ENCODE assay signal across 19 cellular contexts in the genomic region with DNA sequence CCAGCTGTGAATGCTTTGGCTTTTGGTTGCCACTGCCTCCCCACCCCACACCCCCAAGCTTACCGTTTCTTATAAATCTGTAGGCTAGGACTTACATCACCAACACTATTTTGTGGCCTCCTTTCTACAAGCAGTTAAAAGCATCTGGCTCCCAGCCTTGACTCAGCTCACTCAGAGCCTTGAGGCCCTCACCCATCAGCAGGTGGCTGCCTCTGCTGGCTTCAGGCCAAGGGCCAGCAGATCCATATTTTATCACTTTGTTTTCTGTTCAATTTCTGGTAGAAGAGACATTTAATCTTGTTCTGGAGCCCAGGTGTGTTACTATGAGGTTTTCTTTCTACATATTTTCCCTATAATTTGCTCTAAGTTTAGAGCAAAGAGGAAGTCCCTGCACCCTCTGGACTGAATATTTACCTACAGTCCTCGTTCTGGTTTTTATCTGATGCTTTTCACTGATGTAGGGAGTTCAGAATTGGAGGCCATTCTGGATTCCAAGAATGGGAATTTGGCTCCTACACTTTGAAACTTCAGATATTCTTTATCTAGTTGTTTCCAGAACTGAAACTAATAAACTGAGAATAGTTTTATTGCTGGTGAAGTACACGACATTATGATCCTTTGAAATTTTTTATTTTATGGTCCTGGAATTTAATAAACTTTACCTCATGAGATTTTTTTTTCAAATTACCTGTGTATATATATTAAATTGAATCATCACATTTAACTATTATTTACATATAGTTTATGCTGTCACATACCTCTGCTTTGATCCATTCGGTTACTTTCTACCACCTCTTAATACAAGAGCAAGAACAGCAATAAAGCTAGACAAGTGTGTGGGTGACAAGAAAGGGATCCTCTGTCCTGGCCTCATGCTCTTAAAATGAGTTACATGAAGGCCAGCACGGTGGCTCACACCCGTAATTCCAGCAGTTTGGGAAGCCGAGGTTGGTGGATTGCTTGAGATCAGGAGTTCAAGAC. TPM values are rescaled to one million over a fixed set of nuclear protein-coding genes. Genes with fewer than 3 reads are reported as not detected.
A peak's percentile ranks its signal among the peaks of the same experiment; 100 is the strongest.
DNase-seq lines count a peak whose midpoint lies in the region; ATAC-seq and TF ChIP-seq lines count a peak whose summit lies in the region.
"Had no signal": no experiment of that assay in that cellular context is flagged by ENCODE, and none has a peak within 500 bp of the region (broad histone marks: within the 10 kb centered on the region; RNA-seq: fewer than 3 reads in every experiment).

No MANE protein-coding gene starts in this region.

- peaks cover 0 to 4% (median 0%) of the 10 kb centered on the region in 8 donors for H3K9me3 Mint-ChIP-seq in CD4-positive, alpha-beta memory T cell
- H3K9me3 Mint-ChIP-seq: CD8-positive, alpha-beta T cell had no signal

- H3K56ac ChIP-seq in mesendoderm (ENCODE audit: low read length) = no peak overlapping the region

- H3K4ac ChIP-seq in mesendoderm (ENCODE audit: low read depth, low read length) = no peak overlapping the region

- H3K4me1 ChIP-seq in mesendoderm (ENCODE audit: control insufficient read depth, low read depth, low read length) (no peaks in the 10 kb centered on the region), left lung (no peaks in the 10 kb centered on the region)
- H3K4me1 ChIP-seq in CD4-positive, alpha-beta memory T cell (ENCODE audit: insufficient read depth, low read length) = no peaks in the 10 kb centered on the region
- H3K4me1 ChIP-seq: SJCRH30 had no signal

- intact Hi-C loops in left lung (cut with DNase I) = no loop called here
- intact Hi-C loops in CD4-positive, alpha-beta memory T cell (cut with micrococcal nuclease) = no loop called here

- no peak overlapping the region for H3K4me3 ChIP-seq in mesendoderm (ENCODE audit: low read length)
- no peak overlapping the region for H3K4me3 ChIP-seq in left lung
- no peak overlapping the region for H3K4me3 ChIP-seq in CD4-positive, alpha-beta memory T cell (ENCODE audit: low read length in 2 of 2)
- H3K4me3 ChIP-seq: SJCRH30 had no signal

- no peak overlapping the region for H3K4me2 ChIP-seq in mesendoderm (ENCODE audit: low read length)

- H3K36me3 ChIP-seq in mesendoderm (ENCODE audit: control insufficient read depth, insufficient read depth, low read length) = no peaks in the 10 kb centered on the region
- H3K36me3 ChIP-seq in left lung = peaks cover 0 to 7% of the 10 kb centered on the region in 2 donors
- H3K36me3 ChIP-seq in CD4-positive, alpha-beta memory T cell (ENCODE audit: insufficient read depth, low read length) = no peaks in the 10 kb centered on the region
- H3K36me3 ChIP-seq: SJCRH30 had no signal

- H3K18ac ChIP-seq in mesendoderm (ENCODE audit: low read length) = no peak overlapping the region

- no peaks in the 10 kb centered on the region for H3K4me1 Mint-ChIP-seq in CD4-positive, alpha-beta memory T cell

- no peak overlapping the region for H2BK5ac ChIP-seq in mesendoderm (ENCODE audit: low read length)

- WGBS in mesendoderm (ENCODE audit: extremely low coverage, insufficient coverage, low lambda C conversion rate) = no CpG with 5 or more reads among the region's 7 CpGs

- no peak overlapping the region for H3K27ac Mint-ChIP-seq in CD4-positive, alpha-beta memory T cell
- H3K27ac Mint-ChIP-seq: CD8-positive, alpha-beta T cell had no signal

- POLR2A ChIA-PET in CD4-positive, alpha-beta memory T cell (lab: Charles Lee; ENCODE audit: partially characterized antibody) = no interaction called here

- H4K5ac ChIP-seq in mesendoderm (ENCODE audit: low read length) = no peak overlapping the region

- H3K27ac ChIP-seq in mesendoderm (ENCODE audit: low read depth, low read length) (no peak overlapping the region), left lung (no peak overlapping the region)
- H3K27ac ChIP-seq in CD4-positive, alpha-beta memory T cell (ENCODE audit: low read depth, low read length) = no peak overlapping the region
- H3K27ac ChIP-seq: 22Rv1, SJCRH30 had no signal

- no peaks in the 10 kb centered on the region for H3K79me2 ChIP-seq in mesendoderm (ENCODE audit: control insufficient read depth, insufficient read depth, low read length)

- no peak overlapping the region for H2BK120ac ChIP-seq in mesendoderm (ENCODE audit: low read depth, low read length)

- H2AK5ac ChIP-seq in mesendoderm (ENCODE audit: low read length) = no peak overlapping the region

- peaks cover 1 to 2% of the 10 kb centered on the region in 2 donors for H3K27me3 Mint-ChIP-seq in CD4-positive, alpha-beta memory T cell

- H3K9ac ChIP-seq in mesendoderm (ENCODE audit: low read length) = no peak overlapping the region

- no peaks in the 10 kb centered on the region for H3K36me3 Mint-ChIP-seq in CD4-positive, alpha-beta memory T cell
- H3K36me3 Mint-ChIP-seq: CD8-positive, alpha-beta T cell had no signal

- DNase-seq in DMS 273 (lab: John Stamatoyannopoulos, UW; ENCODE audit: unreplicated experiment) = peak; percentile 2
- no peak for DNase-seq in DMS 273 treated with DMSO at 0.1 percent for 48 hours (lab: John Stamatoyannopoulos, UW)
- peak; percentile 76 for DNase-seq in DMS53 (lab: John Stamatoyannopoulos, UW)
- DNase-seq in NCI-H510A treated with DMSO at 0.1 percent for 48 hours (lab: John Stamatoyannopoulos, UW) = peak; percentile 2
- DNase-seq in mesendoderm = no peak
- no peak for DNase-seq in left lung
- no peak for DNase-seq in OCI-M1 (lab: John Stamatoyannopoulos, UW)
- no peak for DNase-seq in CD4-positive, alpha-beta memory T cell
- DNase-seq: CD8-positive, alpha-beta T cell; GF-D8; GOT3; KG1; NCI-H1048; NCI-H1694 treated with DMSO at 0.1 percent for 48 hours; NCI-H526; NK-92 treated with Interleukin-12 subunit alpha and Interleukin-12 subunit beta, amount 100 ng/mL, for 24 hours; RPMI8226; SJCRH30 had no signal

- no peak overlapping the region for H3K4me3 Mint-ChIP-seq in CD4-positive, alpha-beta memory T cell
- H3K4me3 Mint-ChIP-seq: CD8-positive, alpha-beta T cell had no signal

- H2BK15ac ChIP-seq in mesendoderm (replicated peaks; ENCODE audit: low read depth) = no peak overlapping the region

- no peak overlapping the region for H3K23ac ChIP-seq in mesendoderm (ENCODE audit: low read length)

- no peaks in the 10 kb centered on the region for H3K9me3 ChIP-seq in left lung
- H3K9me3 ChIP-seq in CD4-positive, alpha-beta memory T cell (ENCODE audit: control insufficient read depth in 1 of 2, low read length in 2 of 2) = no peaks in the 10 kb centered on the region
- H3K9me3 ChIP-seq: SJCRH30 had no signal

- H3K27me3 ChIP-seq in mesendoderm (ENCODE audit: insufficient read depth, low read length, poor library complexity) (no peaks in the 10 kb centered on the region), left lung (no peaks in the 10 kb centered on the region)
- no peaks in the 10 kb centered on the region for H3K27me3 ChIP-seq in CD4-positive, alpha-beta memory T cell (ENCODE audit: insufficient read depth, low read length)
- H3K27me3 ChIP-seq: SJCRH30 had no signal

- no peak for ATAC-seq in left lung
- ATAC-seq: CD8-positive, alpha-beta T cell had no signal

- no peak for TF ChIP-seq CTCF in left lung (IDR thresholded peaks at IDR 0.05)

- peak overlapping the region; percentile 28 for H4K8ac ChIP-seq in mesendoderm (ENCODE audit: low read depth, low read length)

- CTCF ChIA-PET in CD4-positive, alpha-beta memory T cell (lab: Charles Lee; ENCODE audit: partially characterized antibody) = no interaction called here

- H3K79me1 ChIP-seq in mesendoderm (ENCODE audit: low read length) = no peaks in the 10 kb centered on the region

RNA-seq across cellular contexts. Expression of a gene that starts 22.2 kb away (rescaled TPM):
- 71.4 TPM for polyA plus RNA-seq in mesendoderm (2013, experiment 1 of 2)
- polyA plus RNA-seq in mesendoderm (2013, experiment 2 of 2) = 74.9 TPM
- 10 to 100 TPM; 29.3 to 44.8 TPM for total RNA-seq in left lung
- total RNA-seq in CD4-positive, alpha-beta memory T cell = under 1 TPM; 0.47 to 0.67 TPM
- 1 to 10 TPM in 1 of 2 donors, under 1 TPM in 1; 0.22 to 1.6 TPM for polyA plus RNA-seq in CD4-positive, alpha-beta memory T cell
- total RNA-seq: CD8-positive, alpha-beta T cell; SJCRH30 had no signal

Comparison
In these comparisons a context has a peak if more than half of its experiments do, and no peak if none do; other contexts are left out.
1. DNase-seq: peak in DMS 273 (single experiment), DMS53 (single experiment) and NCI-H510A treated with DMSO at 0.1 percent for 48 hours (single experiment); none in DMS 273 treated with DMSO at 0.1 percent for 48 hours (single experiment), mesendoderm (single experiment), left lung (0 of 2), OCI-M1 (single experiment) and CD4-positive, alpha-beta memory T cell (0 of 5).
2. RNA of a gene that starts 22.2 kb away (total RNA-seq): 29.3 to 44.8 TPM in left lung; 0.47 to 0.67 TPM in CD4-positive, alpha-beta memory T cell; every median in the first group is over 10 times any median in the second.